ENCODE assay signal across 18 cellular contexts in genomic region chr4:156347412-156348075, GRCh38.
A peak's percentile ranks its signal among the peaks of the same experiment; 100 is the strongest.
DNase-seq lines count a peak whose midpoint lies in the region; ATAC-seq, FAIRE-seq and TF ChIP-seq lines count a peak whose summit lies in the region.
"Had no signal": no experiment of that assay in that cellular context is flagged by ENCODE, and none has a peak within 500 bp of the region (broad histone marks: within the 10 kb centered on the region; RNA-seq: fewer than 3 reads in every experiment).

No MANE protein-coding gene starts in this region.

- no peaks in the 10 kb centered on the region for H3K79me1 ChIP-seq in IMR-90 (ENCODE audit: low read depth in 1 of 2, low read length in 2 of 2)

- H3K4me3 ChIP-seq in IMR-90 (ENCODE audit: insufficient read depth, low read depth, low read length): no peak overlapping the region
- H3K4me3 ChIP-seq in brain microvascular endothelial cell (ENCODE audit: low read depth, low read length): no peak overlapping the region
- H3K4me3 ChIP-seq in keratinocyte (ENCODE audit: control insufficient read depth in 2 of 3, extremely low read depth in 1 of 3, insufficient read depth in 2 of 3, low read depth in 1 of 3, low read length in 3 of 3): no peak overlapping the region
- no peak overlapping the region for H3K4me3 ChIP-seq in upper lobe of right lung
- H3K4me3 ChIP-seq: heart left ventricle, pancreas, vagina had no signal

- no TSS peak for BruUV-seq in IMR-90 (replicated peaks; lab: Mats Ljungman, UMichigan)

- in situ Hi-C loops in IMR-90 (cut with MboI; ENCODE audit: low sequenced_read_pairs): no loop called here
- in situ Hi-C loops in brain microvascular endothelial cell (cut with HindIII; ENCODE audit: low pct_ligation_motif_present, low sequenced_read_pairs): no loop called here

- no peak overlapping the region for H3K18ac ChIP-seq in IMR-90 (ENCODE audit: low read depth, low read length)

- H3K9me3 ChIP-seq in IMR-90 (ENCODE audit: control insufficient read depth, insufficient read depth, low read length): no peaks in the 10 kb centered on the region
- H3K9me3 ChIP-seq in keratinocyte (ENCODE audit: control insufficient read depth, low read depth, low read length): no peaks in the 10 kb centered on the region
- no peaks in the 10 kb centered on the region for H3K9me3 ChIP-seq in upper lobe of right lung
- H3K9me3 ChIP-seq: heart left ventricle, pancreas, vagina had no signal

- dilution Hi-C loops in IMR-90 (cut with HindIII; ENCODE audit: low sequenced_read_pairs, unreplicated experiment) (no loop called here), keratinocyte (cut with MboI; ENCODE audit: extremely low pct_ligation_motif_present, low sequenced_read_pairs) (no loop called here)

- H3K27ac ChIP-seq in IMR-90 (ENCODE audit: insufficient read depth, low read length) (no peak overlapping the region), brain microvascular endothelial cell (no peak overlapping the region), keratinocyte (ENCODE audit: control insufficient read depth, insufficient read depth, low read length) (no peak overlapping the region), upper lobe of right lung (no peak overlapping the region)
- H3K27ac ChIP-seq: heart left ventricle, pancreas, vagina had no signal

- H2BK5ac ChIP-seq in IMR-90 (ENCODE audit: low read depth, low read length, poor library complexity, severe bottlenecking): no peak overlapping the region

- no peak overlapping the region for H4K8ac ChIP-seq in IMR-90 (ENCODE audit: low read depth in 2 of 2, low read length in 2 of 2)

- no peaks in the 10 kb centered on the region for H3K27me3 ChIP-seq in IMR-90 (ENCODE audit: control insufficient read depth, insufficient read depth, low read length)
- no peaks in the 10 kb centered on the region for H3K27me3 ChIP-seq in brain microvascular endothelial cell (replicated peaks)
- no peaks in the 10 kb centered on the region for H3K27me3 ChIP-seq in keratinocyte (ENCODE audit: control insufficient read depth, extremely low read depth, insufficient read depth, low read length)
- no peaks in the 10 kb centered on the region for H3K27me3 ChIP-seq in upper lobe of right lung
- H3K27me3 ChIP-seq: heart left ventricle, pancreas, vagina had no signal

- H3K4me2 ChIP-seq in IMR-90 (ENCODE audit: low read depth, low read length): no peak overlapping the region
- H3K4me2 ChIP-seq in keratinocyte (ENCODE audit: control insufficient read depth, extremely low read depth, insufficient read depth, low read depth, low read length): peak overlapping the region; percentile 39

- no peak overlapping the region for H3K14ac ChIP-seq in IMR-90 (replicated peaks; ENCODE audit: low read depth, low read length)

- intact Hi-C loops in IMR-90 (cut with micrococcal nuclease): no loop called here
- intact Hi-C loops in upper lobe of right lung (cut with DNase I): no loop called here

- no peak overlapping the region for H2AFZ ChIP-seq in IMR-90 (replicated peaks; ENCODE audit: low read length, poor library complexity)
- peak overlapping the region; percentile 27 for H2AFZ ChIP-seq in keratinocyte (ENCODE audit: control insufficient read depth, low read length)

- no peak overlapping the region for H3K23ac ChIP-seq in IMR-90 (ENCODE audit: low read depth, low read length)

- DNase-seq in AG20443 (ENCODE audit: low spot score) (peak; percentile 25), IMR-90 (peak; percentile 64), brain microvascular endothelial cell (peak; percentile 52), keratinocyte (ENCODE audit: low read depth, low spot score) (no peak), upper lobe of right lung (no peak)
- DNase-seq: activated CD8-positive, alpha-beta memory T cell treated with anti-CD3 and anti-CD28 coated beads, Interleukin-2, amount 10 ng/mL, durations not matched to agents 7 days and 5 days; activated naive CD8-positive, alpha-beta T cell treated with anti-CD3 and anti-CD28 coated beads for 36 hours; DMS153; heart left ventricle; MV-4-11; NCI-H345; pancreas; RPMI8226 had no signal

- no peak overlapping the region for H2BK20ac ChIP-seq in IMR-90 (ENCODE audit: low read depth, low read length)

- TF ChIP-seq POLR2A in IMR-90 (IDR thresholded peaks at IDR 0.05; ENCODE audit: low read depth, low read length): no peak

- FAIRE-seq in keratinocyte (lab: Jason Lieb, UNC): no peak
- FAIRE-seq: GM18507, pancreas had no signal

- H2AK5ac ChIP-seq in IMR-90 (ENCODE audit: low read depth, low read length): peak overlapping the region; percentile 58; the same call in 1 of the 2 replicates

- no peak overlapping the region for H4K91ac ChIP-seq in IMR-90 (ENCODE audit: insufficient read depth, low read depth, low read length)

- POLR2A ChIA-PET in IMR-90 (lab: Charles Lee; ENCODE audit: unreplicated experiment): no interaction called here

- CTCF ChIA-PET in IMR-90 (lab: Yijun Ruan, JAX): no interaction called here

- H3K4ac ChIP-seq in IMR-90 (ENCODE audit: low read depth, low read length): no peak overlapping the region

- no peak overlapping the region for H2BK15ac ChIP-seq in IMR-90 (ENCODE audit: low read depth, low read length)

- H3K36me3 ChIP-seq in IMR-90 (ENCODE audit: control insufficient read depth, insufficient read depth, low read length) (no peaks in the 10 kb centered on the region), brain microvascular endothelial cell (replicated peaks) (no peaks in the 10 kb centered on the region), keratinocyte (ENCODE audit: control insufficient read depth in 2 of 2, extremely low read depth in 1 of 2, insufficient read depth in 2 of 2, low read length in 2 of 2) (no peaks in the 10 kb centered on the region), upper lobe of right lung (no peaks in the 10 kb centered on the region)
- H3K36me3 ChIP-seq: heart left ventricle, pancreas, vagina had no signal

- TF ChIP-seq RAD21 in IMR-90 (IDR thresholded peaks at IDR 0.05; ENCODE audit: low read length): no peak

- no peaks in the 10 kb centered on the region for H3K79me2 ChIP-seq in keratinocyte (ENCODE audit: control insufficient read depth, insufficient read depth, low read length)

- ATAC-seq in IMR-90 (ENCODE audit: low read depth) (peak; percentile 69), upper lobe of right lung (no peak), GM21447 (IDR thresholded peaks at IDR 0.05; ENCODE audit: unreplicated experiment) (no peak), GM21360 (IDR thresholded peaks at IDR 0.05; ENCODE audit: unreplicated experiment) (no peak), GM19324 (IDR thresholded peaks at IDR 0.05; ENCODE audit: low FRiP score, unreplicated experiment) (no peak)
- ATAC-seq: activated CD8-positive, alpha-beta memory T cell treated with anti-CD3 and anti-CD28 coated beads, Interleukin-2, amount 10 ng/mL, durations not matched to agents 7 days and 5 days; heart left ventricle; pancreas had no signal

- no peaks in the 10 kb centered on the region for H3K4me1 ChIP-seq in IMR-90 (ENCODE audit: control insufficient read depth, insufficient read depth, low read length)
- H3K4me1 ChIP-seq in keratinocyte (ENCODE audit: control insufficient read depth, extremely low read depth, insufficient read depth, low read length): peaks cover 14% of the 10 kb centered on the region
- H3K4me1 ChIP-seq in upper lobe of right lung: no peaks in the 10 kb centered on the region
- H3K4me1 ChIP-seq: pancreas, vagina had no signal

- H3K9me1 ChIP-seq in IMR-90 (ENCODE audit: insufficient read depth, low read length): no peaks in the 10 kb centered on the region
- no peaks in the 10 kb centered on the region for H3K9me1 ChIP-seq in keratinocyte (ENCODE audit: control insufficient read depth, extremely low read depth, insufficient read depth, low read length)

- H4K5ac ChIP-seq in IMR-90 (ENCODE audit: low read depth, low read length): no peak overlapping the region

- H4K20me1 ChIP-seq in IMR-90 (ENCODE audit: insufficient read depth, low read length) (no peaks in the 10 kb centered on the region), keratinocyte (ENCODE audit: control insufficient read depth, extremely low read depth, insufficient read depth, low read length) (no peaks in the 10 kb centered on the region)

- H2AK9ac ChIP-seq in IMR-90 (replicated peaks; ENCODE audit: low read depth, low read length, poor library complexity): no peak overlapping the region

- TF ChIP-seq CTCF in IMR-90 (conservative IDR thresholded peaks at IDR 0.05; ENCODE audit: low read depth, low read length) (no peak), brain microvascular endothelial cell (IDR thresholded peaks at IDR 0.05; ENCODE audit: low read depth, low read length, missing control alignments) (no peak), keratinocyte (optimal IDR thresholded peaks at IDR 0.05 in 1 of 3, IDR thresholded peaks at IDR 0.05 in 1 of 3, conservative IDR thresholded peaks at IDR 0.05 in 1 of 3; ENCODE audit: extremely low read depth in 1 of 3, insufficient read depth in 2 of 3, low read length in 3 of 3) (no peak), upper lobe of right lung (IDR thresholded peaks at IDR 0.05) (no peak)

- H3K9ac ChIP-seq in IMR-90 (ENCODE audit: low read depth, low read length): no peak overlapping the region
- no peak overlapping the region for H3K9ac ChIP-seq in keratinocyte (ENCODE audit: control insufficient read depth, extremely low read depth, insufficient read depth, low read length)

- H2BK120ac ChIP-seq in IMR-90 (ENCODE audit: low read depth, low read length): 0 out of 2 replicates have a peak overlapping the region, but pooled peaks have one; percentile 28

- H3K56ac ChIP-seq in IMR-90 (ENCODE audit: extremely low read depth, insufficient read depth, low read length): no peak overlapping the region

TF ChIP-seq in IMR-90, 13 proteins besides CTCF, POLR2A, EP300 and RAD21:
- TF ChIP-seq USF2 (IDR thresholded peaks at IDR 0.05; ENCODE audit: low read depth, low read length) (no peak), FOS (IDR thresholded peaks at IDR 0.05; ENCODE audit: low read depth, low read length) (0 out of 2 replicates have a peak, but pooled peaks have one; percentile 24)

Comparison
In these comparisons a context has a peak if more than half of its experiments do, and no peak if none do; other contexts are left out.
1. DNase-seq: peak in AG20443 (single experiment), IMR-90 (single experiment) and brain microvascular endothelial cell (single experiment); none in keratinocyte (single experiment) and upper lobe of right lung (single experiment).